ENCODE assay signal across 9 cellular contexts in the genomic region with DNA sequence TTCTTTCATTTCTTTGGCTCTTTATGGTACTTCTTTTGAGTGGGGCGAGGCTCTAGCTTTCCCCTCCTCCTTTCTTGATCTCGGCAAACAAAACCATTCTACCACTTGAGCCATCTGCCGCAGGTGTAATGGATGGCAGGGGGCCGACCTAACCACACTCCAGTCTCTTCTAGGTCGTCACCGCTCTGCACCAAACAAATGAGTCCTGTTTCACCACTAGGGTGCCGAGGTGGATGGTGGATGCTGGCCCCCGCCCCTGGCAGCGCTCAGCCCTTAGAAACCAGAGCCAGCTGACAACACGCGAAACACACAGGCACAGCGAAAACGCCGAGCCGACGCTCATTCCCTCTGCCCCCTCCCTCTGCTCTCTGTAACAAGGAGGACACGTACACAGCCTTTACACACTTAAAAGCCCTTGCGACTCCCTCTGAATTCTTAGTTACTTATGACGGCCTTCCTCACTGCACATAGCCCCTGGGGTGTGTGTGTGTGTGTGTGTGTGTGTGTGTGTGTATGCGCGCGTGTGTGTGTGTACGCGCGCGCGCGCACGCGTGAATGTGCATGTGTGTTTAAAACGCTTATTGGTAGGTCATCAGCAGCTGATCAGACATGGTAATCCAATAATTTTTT.
DNase-seq lines count a peak whose midpoint lies in the region; ATAC-seq and TF ChIP-seq lines count a peak whose summit lies in the region.
"Had no signal": no experiment of that assay in that cellular context is flagged by ENCODE, and none has a peak within 500 bp of the region (broad histone marks: within the 10 kb centered on the region; RNA-seq: fewer than 3 reads in every experiment).

No MANE protein-coding gene starts in this region.

- H3K27ac Mint-ChIP-seq in activated naive CD8-positive, alpha-beta T cell: peak overlapping the region; percentile 37
- no peak overlapping the region for H3K27ac Mint-ChIP-seq in activated naive CD8-positive, alpha-beta T cell treated with anti-CD3 and anti-CD28 coated beads, Interleukin-2, amount 50 U/mL, for 24 hours
- H3K27ac Mint-ChIP-seq in immature natural killer cell: peak overlapping the region in 1 of 6 donors; percentile 32

- H3K9me3 Mint-ChIP-seq in activated naive CD8-positive, alpha-beta T cell (ENCODE audit: low read depth): peaks cover 11% of the 10 kb centered on the region
- no peaks in the 10 kb centered on the region for H3K9me3 Mint-ChIP-seq in activated naive CD8-positive, alpha-beta T cell treated with anti-CD3 and anti-CD28 coated beads, Interleukin-2, amount 50 U/mL, for 24 hours
- peaks cover 0 to 21% (median 1%) of the 10 kb centered on the region in 6 donors for H3K9me3 Mint-ChIP-seq in immature natural killer cell

- H3K4me1 ChIP-seq in OCI-LY1 (ENCODE audit: insufficient read depth, low read length, severe bottlenecking) (peaks cover 28% of the 10 kb centered on the region), iPS-20b (ENCODE audit: insufficient read depth, low read length) (peaks cover 15% of the 10 kb centered on the region; the same call in 1 of the 2 replicates)
- H3K4me1 ChIP-seq: parathyroid adenoma had no signal

- no peaks in the 10 kb centered on the region; the same call in 1 of the 2 replicates for H3F3A ChIP-seq in OCI-LY1 (ENCODE audit: insufficient read depth, low read length)

- H3K4me1 Mint-ChIP-seq in activated naive CD8-positive, alpha-beta T cell (ENCODE audit: low read depth): peaks cover 14% of the 10 kb centered on the region
- H3K4me1 Mint-ChIP-seq in activated naive CD8-positive, alpha-beta T cell treated with anti-CD3 and anti-CD28 coated beads, Interleukin-2, amount 50 U/mL, for 24 hours: peaks cover 9% of the 10 kb centered on the region
- peaks cover 14% of the 10 kb centered on the region in 2 donors for H3K4me1 Mint-ChIP-seq in immature natural killer cell

- H3K4me3 ChIP-seq in OCI-LY1 (ENCODE audit: low read depth, low read length, poor library complexity, severe bottlenecking) (peak overlapping the region; percentile 25), iPS-20b (ENCODE audit: low read length) (peak overlapping the region; percentile 65; the same call in 1 of the 2 replicates)

- DNase-seq in activated naive CD8-positive, alpha-beta T cell treated with anti-CD3 and anti-CD28 coated beads, Interleukin-2, amount 50 U/mL, for 24 hours: no peak
- no peak for DNase-seq in stimulated activated CD4-positive, alpha-beta T cell treated with anti-CD3 and anti-CD28 coated beads, Interleukin-4, amount 100 ng/mL, for 4 hours
- no peak for DNase-seq in immature natural killer cell

- H3K27ac ChIP-seq in OCI-LY1 (ENCODE audit: low read depth, low read length, poor library complexity, severe bottlenecking) (no peak overlapping the region), iPS-20b (ENCODE audit: low read length) (no peak overlapping the region)
- H3K27ac ChIP-seq: parathyroid adenoma had no signal

- ATAC-seq in activated naive CD8-positive, alpha-beta T cell treated with anti-CD3 and anti-CD28 coated beads, Interleukin-2, amount 50 U/mL, for 24 hours: no peak
- ATAC-seq in HG03432 (IDR thresholded peaks at IDR 0.05; ENCODE audit: unreplicated experiment) (peak; percentile 62), GM21447 (IDR thresholded peaks at IDR 0.05; ENCODE audit: unreplicated experiment) (no peak)

- H3K4me2 ChIP-seq in OCI-LY1 (ENCODE audit: low read length): peak overlapping the region; percentile 55; the same call in 1 of the 2 replicates

- no peaks in the 10 kb centered on the region for H4K20me1 ChIP-seq in OCI-LY1 (ENCODE audit: insufficient read depth, low read length)

- H3K27me3 ChIP-seq in OCI-LY1 (ENCODE audit: insufficient read depth, low read length): no peaks in the 10 kb centered on the region
- H3K27me3 ChIP-seq in iPS-20b (ENCODE audit: insufficient read depth, low read length): peaks cover 100% of the 10 kb centered on the region

- no peak overlapping the region for H3K4me3 Mint-ChIP-seq in activated naive CD8-positive, alpha-beta T cell
- H3K4me3 Mint-ChIP-seq in activated naive CD8-positive, alpha-beta T cell treated with anti-CD3 and anti-CD28 coated beads, Interleukin-2, amount 50 U/mL, for 24 hours: no peak overlapping the region
- H3K4me3 Mint-ChIP-seq in immature natural killer cell: peak overlapping the region in 1 of 5 donors; percentile 44

- H3K36me3 ChIP-seq in OCI-LY1 (ENCODE audit: insufficient read depth, low read length) (peaks cover 12% of the 10 kb centered on the region; the same call in 1 of the 2 replicates), iPS-20b (ENCODE audit: insufficient read depth, low read depth, low read length) (no peaks in the 10 kb centered on the region)

- H3K9me2 ChIP-seq in OCI-LY1 (ENCODE audit: low read depth, low read length): no peaks in the 10 kb centered on the region

- H3K27me3 Mint-ChIP-seq in activated naive CD8-positive, alpha-beta T cell: peaks cover 58% of the 10 kb centered on the region
- peaks cover 86% of the 10 kb centered on the region for H3K27me3 Mint-ChIP-seq in activated naive CD8-positive, alpha-beta T cell treated with anti-CD3 and anti-CD28 coated beads, Interleukin-2, amount 50 U/mL, for 24 hours
- H3K27me3 Mint-ChIP-seq in immature natural killer cell (ENCODE audit: low read depth in 3 of 3): peaks cover 43 to 86% (median 79%) of the 10 kb centered on the region in 3 donors

- H3K9me3 ChIP-seq in OCI-LY1 (ENCODE audit: low read length) (no peaks in the 10 kb centered on the region), iPS-20b (ENCODE audit: insufficient read depth, low read depth, low read length) (0 out of 2 replicates have a peak, but pooled peaks cover 5% of the 10 kb centered on the region)

- H2AFZ ChIP-seq in OCI-LY1 (ENCODE audit: low read length): no peak overlapping the region
- H2AFZ ChIP-seq: parathyroid adenoma had no signal

- TF ChIP-seq CTCF in OCI-LY1 (IDR thresholded peaks at IDR 0.05; ENCODE audit: low read length): peak; percentile 29; the same call in 1 of the 2 replicates

- H3K9ac ChIP-seq in OCI-LY1 (ENCODE audit: low read length): no peak overlapping the region
- H3K9ac ChIP-seq in iPS-20b (ENCODE audit: low read depth, low read length): no peak overlapping the region
- H3K9ac ChIP-seq: parathyroid adenoma had no signal

- H3K79me2 ChIP-seq in OCI-LY1 (ENCODE audit: insufficient read depth, low read length): no peaks in the 10 kb centered on the region
- H3K79me2 ChIP-seq: parathyroid adenoma had no signal

- peaks cover 3% of the 10 kb centered on the region for H3K36me3 Mint-ChIP-seq in activated naive CD8-positive, alpha-beta T cell
- H3K36me3 Mint-ChIP-seq in activated naive CD8-positive, alpha-beta T cell treated with anti-CD3 and anti-CD28 coated beads, Interleukin-2, amount 50 U/mL, for 24 hours (ENCODE audit: low read depth): peaks cover 2% of the 10 kb centered on the region
- H3K36me3 Mint-ChIP-seq in immature natural killer cell: peaks cover 0 to 5% (median 4%) of the 10 kb centered on the region in 3 donors
